ENCODE assay signal across 12 cellular contexts in the genomic region with DNA sequence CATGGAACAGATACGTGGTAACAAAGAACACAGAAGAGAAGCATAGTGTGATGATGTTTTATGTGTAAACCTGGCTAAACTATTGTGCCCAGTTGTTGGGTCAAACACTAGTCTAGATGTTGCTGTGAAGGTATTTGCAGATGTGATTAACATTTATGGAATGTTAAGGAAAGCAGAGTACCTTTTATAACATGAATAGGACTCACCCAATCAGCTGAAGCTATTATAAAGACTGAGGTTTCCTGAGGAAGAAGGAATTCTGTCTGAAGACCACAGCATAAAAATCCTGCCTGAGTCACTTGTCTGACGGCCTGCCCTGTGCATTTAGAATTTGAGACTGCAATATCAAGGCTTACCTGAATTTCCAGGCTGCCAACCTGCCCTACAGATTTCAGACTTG.
DNase-seq lines count a peak whose midpoint lies in the region; ATAC-seq, FAIRE-seq and TF ChIP-seq lines count a peak whose summit lies in the region.
"Had no signal": no experiment of that assay in that cellular context is flagged by ENCODE, and none has a peak within 500 bp of the region (broad histone marks: within the 10 kb centered on the region; RNA-seq: fewer than 3 reads in every experiment).

No MANE protein-coding gene starts in this region.

- no peak overlapping the region for H3K4me3 Mint-ChIP-seq in T-helper 17 cell

- no peaks in the 10 kb centered on the region for H3K36me3 ChIP-seq in kidney (ENCODE audit: control insufficient read depth in 1 of 2, insufficient read depth in 2 of 2, low read length in 2 of 2)

- H3K27ac Mint-ChIP-seq in T-helper 17 cell = peak overlapping the region; percentile 63

- no peak for TF ChIP-seq POLR2A in H54 (IDR thresholded peaks at IDR 0.05; ENCODE audit: low read depth, low read length)

- no peaks in the 10 kb centered on the region for H3K9me3 ChIP-seq in T-helper 17 cell (ENCODE audit: control insufficient read depth, low read length, poor library complexity, severe bottlenecking)
- no peaks in the 10 kb centered on the region for H3K9me3 ChIP-seq in kidney (ENCODE audit: control insufficient read depth in 1 of 2, low read length in 2 of 2)
- H3K9me3 ChIP-seq: spleen had no signal

- intact Hi-C loops in kidney (cut with DNase I) = no loop called here

- H3K4me3 ChIP-seq in fibroblast of the aortic adventitia (ENCODE audit: low read depth, low read length) (no peak overlapping the region), kidney (ENCODE audit: low read length in 2 of 2) (no peak overlapping the region)
- H3K4me3 ChIP-seq: spleen had no signal

- H3K4me1 Mint-ChIP-seq in T-helper 17 cell = peaks cover 19% of the 10 kb centered on the region

- H3K36me3 Mint-ChIP-seq in T-helper 17 cell (ENCODE audit: low read depth) = peaks cover 4% of the 10 kb centered on the region

- ATAC-seq in T-helper 17 cell (no peak), HG03196 (IDR thresholded peaks at IDR 0.05; ENCODE audit: unreplicated experiment) (no peak), HG03139 (IDR thresholded peaks at IDR 0.05; ENCODE audit: unreplicated experiment) (no peak)
- ATAC-seq: activated CD4-positive, CD25-positive, alpha-beta regulatory T cell treated with anti-CD3 and anti-CD28 coated beads, Interleukin-2, amount 50 U/mL, for 24 hours had no signal

- TF ChIP-seq CTCF in fibroblast of the aortic adventitia (IDR thresholded peaks at IDR 0.05; ENCODE audit: insufficient read depth, low read length) (no peak), kidney (IDR thresholded peaks at IDR 0.05; ENCODE audit: borderline replicate concordance, extremely low read depth, insufficient read depth) (no peak)

- DNase-seq in A172 (ENCODE audit: low spot score) (peak; percentile 60), H54 (ENCODE audit: insufficient read length, low spot score) (peak; percentile 25), T-helper 17 cell (no peak), fibroblast of the aortic adventitia (ENCODE audit: low read depth) (peak; percentile 26), HCEC 1CT (no peak), kidney (no peak)
- DNase-seq: DMS 273 treated with DMSO at 0.1 percent for 48 hours, mesendoderm, spleen had no signal

- peaks cover 0 to 3% of the 10 kb centered on the region in 2 donors for H3K4me1 ChIP-seq in kidney (ENCODE audit: control insufficient read depth in 1 of 2, insufficient read depth in 1 of 2, low read depth in 1 of 2, low read length in 2 of 2)

- no peak overlapping the region for H3K27ac ChIP-seq in kidney (ENCODE audit: low read depth in 2 of 2, low read length in 2 of 2)
- H3K27ac ChIP-seq: spleen had no signal

- H3K27me3 Mint-ChIP-seq in T-helper 17 cell = no peaks in the 10 kb centered on the region

- no peak overlapping the region for H3K9ac ChIP-seq in kidney (ENCODE audit: low read length in 2 of 2)

- peak; percentile 70 for FAIRE-seq in H54 (lab: Jason Lieb, UNC)
- FAIRE-seq in kidney (lab: Jason Lieb, UNC) = no peak

Comparison
In these comparisons a context has a peak if more than half of its experiments do, and no peak if none do; other contexts are left out.
1. DNase-seq: peak in A172 (single experiment), H54 (single experiment) and fibroblast of the aortic adventitia (single experiment); none in T-helper 17 cell (0 of 3), HCEC 1CT (single experiment) and kidney (single experiment).